Comparison of ENCODE assay signal across 22 cellular contexts in genomic region chr6:84061613-84062398, GRCh38. TPM values are rescaled to one million over a fixed set of nuclear protein-coding genes. Genes with fewer than 3 reads are reported as not detected.
DNase-seq lines count a peak whose midpoint lies in the region; TF ChIP-seq lines count a peak whose summit lies in the region.
"Had no signal": no experiment of that assay in that cellular context is flagged by ENCODE, and none has a peak within 500 bp of the region (broad histone marks: within the 10 kb centered on the region; RNA-seq: fewer than 3 reads in every experiment).

No MANE protein-coding gene starts in this region.

- H3K36me3 ChIP-seq in ascending aorta, result peaks cover 7 to 21% of the 10 kb centered on the region in 2 donors
- H3K36me3 ChIP-seq in smooth muscle cell (ENCODE audit: low read depth), result no peaks in the 10 kb centered on the region
- no peaks in the 10 kb centered on the region for H3K36me3 ChIP-seq in spleen
- H3K36me3 ChIP-seq: BE2C, esophagus squamous epithelium, upper lobe of left lung had no signal

- H3F3A ChIP-seq in smooth muscle cell (ENCODE audit: low read depth), result peaks cover 13% of the 10 kb centered on the region

- H3K9me3 ChIP-seq in ascending aorta, result no peaks in the 10 kb centered on the region
- no peaks in the 10 kb centered on the region for H3K9me3 ChIP-seq in smooth muscle cell (replicated peaks; ENCODE audit: low read depth)
- H3K9me3 ChIP-seq in spleen, result no peaks in the 10 kb centered on the region
- H3K9me3 ChIP-seq: BE2C, esophagus squamous epithelium, upper lobe of left lung had no signal

- DNase-seq in NCI-H1436 treated with DMSO at 0.1 percent for 48 hours (lab: John Stamatoyannopoulos, UW) (peak; percentile 30), NCI-H1436 (lab: John Stamatoyannopoulos, UW) (no peak), NCI-H345 treated with DMSO at 0.1 percent for 48 hours (lab: John Stamatoyannopoulos, UW; ENCODE audit: unreplicated experiment) (peak; percentile 14), ascending aorta (ENCODE audit: low spot score in 2 of 2) (no peak), smooth muscle cell (lab: John Stamatoyannopoulos, UW; ENCODE audit: unreplicated experiment) (no peak), CD1c-positive myeloid dendritic cell (ENCODE audit: extremely low spot score) (no peak), spleen (no peak)
- no peak for DNase-seq in activated naive CD4-positive, alpha-beta T cell (lab: John Stamatoyannopoulos, UW)
- DNase-seq: activated CD4-positive, alpha-beta T cell treated with anti-CD3 and anti-CD28 coated beads, Interleukin-2, amount 10 ng/mL, durations not matched to agents 7 days and 5 days; activated CD8-positive, alpha-beta memory T cell treated with anti-CD3 and anti-CD28 coated beads, Interleukin-2, amount 50 U/mL, for 4 hours; activated naive CD8-positive, alpha-beta T cell treated with anti-CD3 and anti-CD28 coated beads, Interleukin-2, amount 10 ng/mL, durations not matched to agents 7 days and 5 days; BE2C; Calu3; effector memory CD4-positive, alpha-beta T cell; EL; esophagus squamous epithelium; left cardiac atrium; MV-4-11; NCI-H446 treated with DMSO at 0.1 percent for 48 hours; stimulated activated CD4-positive, alpha-beta T cell treated with anti-CD3 and anti-CD28 coated beads, Interleukin-4, amount 100 ng/mL, for 4 hours; stimulated activated naive CD8-positive, alpha-beta T cell treated with anti-CD3 and anti-CD28 coated beads, Interleukin-15, amount 100 ng/mL, for 72 hours; upper lobe of left lung had no signal

- TF ChIP-seq POLR2A in spleen (IDR thresholded peaks at IDR 0.05), result no peak

- WGBS in smooth muscle cell (ENCODE audit: low lambda C conversion rate), result 48% methylated on average over 3 of the region's 3 CpGs
- WGBS in spleen, 5 donors, result 68 to 84% (median 78%) methylated on average over 3 of the region's 3 CpGs

- intact Hi-C loops in ascending aorta (cut with DNase I), result no loop called here
- intact Hi-C loops in spleen (cut with DNase I; ENCODE audit: low total_unique reads), result no loop called here

- peak overlapping the region; percentile 77 for H3K4me2 ChIP-seq in smooth muscle cell

- TF ChIP-seq CTCF in ascending aorta (IDR thresholded peaks at IDR 0.05) (no peak), smooth muscle cell (IDR thresholded peaks at IDR 0.05; ENCODE audit: borderline replicate concordance, insufficient read depth, poor library complexity, severe bottlenecking) (no peak), spleen (IDR thresholded peaks at IDR 0.05 in 8 of 11, conservative IDR thresholded peaks at IDR 0.05 in 3 of 11) (no peak)

- H3K9ac ChIP-seq in smooth muscle cell (ENCODE audit: low read depth), result no peak overlapping the region

- peak overlapping the region; percentile 4 for H2AFZ ChIP-seq in smooth muscle cell (ENCODE audit: low read depth)

- H3K27me3 ChIP-seq in ascending aorta (no peaks in the 10 kb centered on the region), smooth muscle cell (ENCODE audit: low read depth) (no peaks in the 10 kb centered on the region), spleen (replicated peaks in 1 of 7) (no peaks in the 10 kb centered on the region)
- H3K27me3 ChIP-seq: BE2C, esophagus squamous epithelium, upper lobe of left lung had no signal

- H3K4me1 ChIP-seq in ascending aorta (peaks cover 0 to 15% of the 10 kb centered on the region in 2 donors), smooth muscle cell (ENCODE audit: low read depth) (peaks cover 12% of the 10 kb centered on the region), spleen (peaks cover 0 to 3% (median 0%) of the 10 kb centered on the region in 6 donors)
- H3K4me1 ChIP-seq: BE2C, upper lobe of left lung had no signal

- peak overlapping the region; percentile 3 to 61 for H3K27ac ChIP-seq in ascending aorta
- peak overlapping the region; percentile 92 for H3K27ac ChIP-seq in smooth muscle cell (ENCODE audit: low read depth)
- no peak overlapping the region for H3K27ac ChIP-seq in spleen
- H3K27ac ChIP-seq: esophagus squamous epithelium, upper lobe of left lung had no signal

- no peaks in the 10 kb centered on the region for H4K20me1 ChIP-seq in smooth muscle cell (ENCODE audit: low read depth)

- H3K4me3 ChIP-seq in ascending aorta (no peak overlapping the region), smooth muscle cell (no peak overlapping the region), spleen (no peak overlapping the region)
- H3K4me3 ChIP-seq: esophagus squamous epithelium, upper lobe of left lung had no signal

- H3K79me2 ChIP-seq in smooth muscle cell (ENCODE audit: low read depth), result no peaks in the 10 kb centered on the region

RNA-seq across cellular contexts. Expression of gene MRAP2, which starts 28.2 kb away (rescaled TPM):
- total RNA-seq in ascending aorta, result 47.3 TPM
- total RNA-seq in smooth muscle cell, result 16.7 and 20.5 TPM in 2 replicates
- polyA plus RNA-seq in smooth muscle cell, result 14.0 and 15.0 TPM in 2 replicates
- total RNA-seq in spleen, result 10 to 100 TPM in 3 of 7 donors, 1 to 10 TPM in 3, under 1 TPM in 1; 0.97 to 21.8 (median 7.1) TPM
- 1 to 10 TPM; 1.3 to 3.5 (median 1.3) TPM for polyA plus RNA-seq in spleen
- total RNA-seq: activated CD4-positive, alpha-beta T cell treated with anti-CD3 and anti-CD28 coated beads, Interleukin-2, amount 10 ng/mL, durations not matched to agents 7 days and 5 days; activated naive CD8-positive, alpha-beta T cell treated with anti-CD3 and anti-CD28 coated beads, Interleukin-2, amount 10 ng/mL, durations not matched to agents 7 days and 5 days had no signal

Comparison
In these comparisons a context has a peak if more than half of its experiments do, and no peak if none do; other contexts are left out.
1. DNase-seq: peak in NCI-H1436 treated with DMSO at 0.1 percent for 48 hours (single experiment) and NCI-H345 treated with DMSO at 0.1 percent for 48 hours (single experiment); none in NCI-H1436 (single experiment), ascending aorta (0 of 2), smooth muscle cell (single experiment), CD1c-positive myeloid dendritic cell (single experiment), spleen (single experiment) and activated naive CD4-positive, alpha-beta T cell (0 of 4).
2. H3K27ac ChIP-seq: peak in ascending aorta (2 of 2) and smooth muscle cell (single experiment); none in spleen (0 of 8).